In the genomic region with DNA sequence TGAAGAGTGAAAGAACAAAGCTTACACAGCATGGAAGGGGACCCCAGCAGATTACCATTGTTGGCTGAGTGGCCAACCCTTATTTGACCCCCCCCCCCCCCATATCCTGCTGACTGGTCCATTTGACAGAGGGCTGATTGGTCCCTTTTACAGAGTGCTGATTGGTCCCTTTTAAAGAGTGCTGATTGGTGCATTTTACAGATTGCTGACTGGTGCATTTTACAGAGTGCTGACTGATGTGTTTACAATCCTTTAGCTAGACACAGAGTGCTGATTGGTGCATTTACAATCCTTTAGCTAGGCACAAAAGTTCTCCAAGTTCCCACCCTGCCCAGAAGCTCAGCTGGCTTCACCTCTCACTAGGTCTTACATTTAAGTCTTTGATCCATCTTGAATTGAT, we compare ENCODE assay signal across 32 cellular contexts.
"Had no signal": no experiment of that assay in that cellular context is flagged by ENCODE, and none has a peak within 500 bp of the region (broad histone marks: within the 10 kb centered on the region; RNA-seq: fewer than 3 reads in every experiment).

No MANE protein-coding gene starts in this region.

- FAIRE-seq: astrocyte, bronchial epithelial cell had no signal

- H3K36me3 ChIP-seq: adrenal gland, ascending aorta, brain microvascular endothelial cell, breast epithelium, cardiac muscle cell had no signal

- H3K27me3 ChIP-seq: adrenal gland, ascending aorta, body of pancreas, brain microvascular endothelial cell, breast epithelium, cardiac muscle cell had no signal

- H3K9me3 ChIP-seq: adrenal gland, ascending aorta, body of pancreas, breast epithelium had no signal

- H3K27ac ChIP-seq: adrenal gland, ascending aorta, body of pancreas, brain microvascular endothelial cell, breast epithelium, cardiac muscle cell had no signal

- DNase-seq: activated effector memory CD4-positive, alpha-beta T cell treated with anti-CD3 and anti-CD28 coated beads, Interleukin-2, amount 50 U/mL, for 16 hours; activated effector memory CD4-positive, alpha-beta T cell treated with Interleukin-2 at 50 U/mL for 16 hours; activated gamma-delta T cell; activated gamma-delta T cell treated with Interleukin-2 at 50 U/mL for 16 hours; activated naive CD4-positive, alpha-beta T cell; activated naive CD4-positive, alpha-beta T cell treated with anti-CD3 and anti-CD28 coated beads for 36 hours; activated naive CD4-positive, alpha-beta T cell treated with anti-CD3 and anti-CD28 coated beads, Interleukin-2, amount 10 ng/mL, durations not matched to agents 7 days and 5 days; activated naive CD4-positive, alpha-beta T cell treated with anti-CD3 and anti-CD28 coated beads, Interleukin-2, amount 50 U/mL, for 16 hours; activated naive CD4-positive, alpha-beta T cell treated with Interleukin-2 at 50 U/mL for 16 hours; activated naive CD8-positive, alpha-beta T cell treated with anti-CD3 and anti-CD28 coated beads for 36 hours; activated naive CD8-positive, alpha-beta T cell treated with anti-CD3 and anti-CD28 coated beads, Interleukin-2, amount 10 ng/mL, durations not matched to agents 7 days and 5 days; activated naive CD8-positive, alpha-beta T cell treated with anti-CD3 and anti-CD28 coated beads, Interleukin-2, amount 50 U/mL, for 24 hours; activated T-cell treated with anti-CD3 and anti-CD28 coated beads, Interleukin-2, amount 50 U/mL, for 24 hours; activated T-cell treated with anti-CD3 and anti-CD28 coated beads, Interleukin-2, amount 50 U/mL, for 4 hours; activated T-cell treated with anti-CD3 and anti-CD28 coated beads, Interleukin-2, amount 50 U/mL, for 48 hours; activated T-cell treated with anti-CD3 and anti-CD28 coated beads, Interleukin-2, amount 50 U/mL, for 72 hours; adrenal gland; amniotic stem cell; anterior cingulate cortex; aorta; body of pancreas; brain microvascular endothelial cell; caudate nucleus; central memory CD4-positive, alpha-beta T cell; cerebellar nuclear complex had no signal

- H3K4me1 ChIP-seq: adrenal gland, ascending aorta, body of pancreas, breast epithelium had no signal

- ATAC-seq: activated naive CD4-positive, alpha-beta T cell treated with anti-CD3 and anti-CD28 coated beads, Interleukin-2, amount 50 U/mL, for 72 hours; activated naive CD8-positive, alpha-beta T cell treated with anti-CD3 and anti-CD28 coated beads, Interleukin-2, amount 50 U/mL, for 24 hours; activated T-cell treated with anti-CD3 and anti-CD28 coated beads, Interleukin-2, amount 50 U/mL, for 4 hours; activated T-cell treated with anti-CD3 and anti-CD28 coated beads, Interleukin-2, amount 50 U/mL, for 72 hours; activated T-helper 17 cell treated with anti-CD3 and anti-CD28 coated beads, Interleukin-2, amount 50 U/mL, for 72 hours; body of pancreas had no signal

- H3K4me3 ChIP-seq: adrenal gland, ascending aorta, body of pancreas, breast epithelium, cardiac muscle cell had no signal
